In genomic region chr2:3487432-3487831, GRCh38 we compare ENCODE assay signal across 21 cellular contexts. TPM values are rescaled to one million over a fixed set of nuclear protein-coding genes. Genes with fewer than 3 reads are reported as not detected.
DNase-seq lines count a peak whose midpoint lies in the region; ATAC-seq and TF ChIP-seq lines count a peak whose summit lies in the region.
"Had no signal": no experiment of that assay in that cellular context is flagged by ENCODE, and none has a peak within 500 bp of the region (broad histone marks: within the 10 kb centered on the region; RNA-seq: fewer than 3 reads in every experiment).

No MANE protein-coding gene starts in this region.

- H3K4me1 ChIP-seq in BLaER1 treated with 17β-estradiol and CSF1 and Interleukin-3, amounts not matched to agents 10 nM and 100 nM: peaks cover 18 to 63% (median 55%) of the 10 kb centered on the region in 10 experiments
- H3K4me1 ChIP-seq in left ventricle myocardium inferior (peaks cover 11% of the 10 kb centered on the region), psoas muscle (peaks cover 9% of the 10 kb centered on the region)
- H3K4me1 ChIP-seq: foreskin keratinocyte, uterus had no signal

- H3K36me3 ChIP-seq in BLaER1 treated with 17β-estradiol and CSF1 and Interleukin-3, amounts not matched to agents 10 nM and 100 nM: peaks cover 0 to 9% (median 5%) of the 10 kb centered on the region in 11 experiments; a peak in 6 of 22 replicates
- H3K36me3 ChIP-seq in left ventricle myocardium inferior: no peaks in the 10 kb centered on the region
- peaks cover 0 to 12% of the 10 kb centered on the region in 2 donors for H3K36me3 ChIP-seq in psoas muscle (ENCODE audit: insufficient read depth in 1 of 2, low read depth in 1 of 2)
- H3K36me3 ChIP-seq: uterus had no signal

- no peaks in the 10 kb centered on the region for H3K27me3 ChIP-seq in BLaER1 treated with 17β-estradiol and CSF1 and Interleukin-3, amounts not matched to agents 10 nM and 100 nM
- H3K27me3 ChIP-seq in left ventricle myocardium inferior (ENCODE audit: low read depth): no peaks in the 10 kb centered on the region
- no peaks in the 10 kb centered on the region for H3K27me3 ChIP-seq in psoas muscle (ENCODE audit: insufficient read depth in 3 of 3, low read length in 2 of 3)
- H3K27me3 ChIP-seq: foreskin keratinocyte, hepatocyte, uterus had no signal

- H3K9ac ChIP-seq in BLaER1 treated with 17β-estradiol and CSF1 and Interleukin-3, amounts not matched to agents 10 nM and 100 nM: no peak overlapping the region

- H3K27ac ChIP-seq in BLaER1 treated with 17β-estradiol and CSF1 and Interleukin-3, amounts not matched to agents 10 nM and 100 nM: no peak overlapping the region
- peak overlapping the region; percentile 32 for H3K27ac ChIP-seq in RWPE1
- H3K27ac ChIP-seq in left ventricle myocardium inferior (replicated peaks): peak overlapping the region; percentile 46
- no peak overlapping the region for H3K27ac ChIP-seq in psoas muscle
- H3K27ac ChIP-seq: C4-2B, foreskin keratinocyte, hepatocyte, uterus had no signal

- intact Hi-C loops in left ventricle myocardium inferior (cut with micrococcal nuclease): no loop called here
- intact Hi-C loops in psoas muscle (cut with DNase I): no loop called here

- no peak overlapping the region for H3K4me3 ChIP-seq in BLaER1 treated with 17β-estradiol and CSF1 and Interleukin-3, amounts not matched to agents 10 nM and 100 nM
- H3K4me3 ChIP-seq in left ventricle myocardium inferior (no peak overlapping the region), psoas muscle (no peak overlapping the region)
- H3K4me3 ChIP-seq: hepatocyte, uterus had no signal

- POLR2A ChIA-PET in RWPE1 (lab: Yijun Ruan, JAX; ENCODE audit: low non-redundant PET): no interaction called here

- H3K9me3 ChIP-seq in BLaER1 treated with 17β-estradiol and CSF1 and Interleukin-3, amounts not matched to agents 10 nM and 100 nM (replicated peaks in 1 of 11): peaks cover 0 to 12% (median 0%) of the 10 kb centered on the region in 11 experiments; a peak in 6 of 22 replicates
- H3K9me3 ChIP-seq in left ventricle myocardium inferior (replicated peaks) (peaks cover 6% of the 10 kb centered on the region), psoas muscle (no peaks in the 10 kb centered on the region)
- H3K9me3 ChIP-seq: uterus had no signal

- 20 to 26% (median 21%) methylated on average over 10 of the region's 10 CpGs for WGBS in psoas muscle, 3 donors

- peak overlapping the region in 10 of 11 experiments; percentile 14 to 87 (median 69); a peak in 18 of 22 replicates for H3K4me2 ChIP-seq in BLaER1 treated with 17β-estradiol and CSF1 and Interleukin-3, amounts not matched to agents 10 nM and 100 nM
- H3K4me2 ChIP-seq: hepatocyte had no signal

- peaks cover 0 to 52% (median under 1%) of the 10 kb centered on the region in 11 experiments; a peak in 9 of 22 replicates for H4K20me1 ChIP-seq in BLaER1 treated with 17β-estradiol and CSF1 and Interleukin-3, amounts not matched to agents 10 nM and 100 nM

- no peak for TF ChIP-seq CTCF in RWPE1 (conservative IDR thresholded peaks at IDR 0.05; ENCODE audit: low read depth)
- no peak for TF ChIP-seq CTCF in left ventricle myocardium inferior (IDR thresholded peaks at IDR 0.05; ENCODE audit: borderline replicate concordance)
- no peak for TF ChIP-seq CTCF in psoas muscle (IDR thresholded peaks at IDR 0.05)
- no peak for TF ChIP-seq CTCF in GM10266 (IDR thresholded peaks at IDR 0.05; ENCODE audit: control insufficient read depth, insufficient read depth, low read depth, missing control alignments)

- DNase-seq in RWPE1 (ENCODE audit: low spot score) (no peak), left ventricle myocardium inferior (no peak), psoas muscle (peak in 1 of 2 donors; percentile 52), GM10266 (ENCODE audit: extremely low spot score) (no peak), NCI-H1048 (lab: John Stamatoyannopoulos, UW) (no peak), kidney tubule cell (ENCODE audit: low spot score) (no peak)
- DNase-seq: ACHN; activated CD4-positive, alpha-beta T cell treated with anti-CD3 and anti-CD28 coated beads for 1 hour; activated naive CD4-positive, alpha-beta T cell treated with Interleukin-2 at 50 U/mL for 16 hours; activated T-cell treated with anti-CD3 and anti-CD28 coated beads, Interleukin-2, amount 50 U/mL, for 24 hours; foreskin keratinocyte; naive B cell; NCI-H1417; NCI-H524; occipital lobe; SW 1271 had no signal

- CTCF ChIA-PET in RWPE1 (lab: Yijun Ruan, JAX): interaction anchor here (0.6 kb wide), 1 partner anchor 376 kb away, joined by 4 read pairs; no protein-coding TSS in a partner anchor

- peak in 3 of 4 donors; percentile 26 to 43 (median 31) for ATAC-seq in psoas muscle
- no peak for ATAC-seq in HG02885 (IDR thresholded peaks at IDR 0.05; ENCODE audit: poor library complexity, unreplicated experiment)
- ATAC-seq: foreskin keratinocyte had no signal

RNA-seq across cellular contexts. Expression of gene ADI1, which starts 31.9 kb away (rescaled TPM):
- total RNA-seq in left ventricle myocardium inferior (195 TPM), psoas muscle (100 to 1,000 TPM in 2 of 4 donors, 10 to 100 TPM in 2; 42.5 to 137 (median 76.1) TPM)
- polyA plus RNA-seq in psoas muscle: 10 to 100 TPM; 42.7 to 95.0 (median 43.7) TPM

Comparison
In these comparisons a context has a peak if more than half of its experiments do, and no peak if none do; other contexts are left out.
1. H3K27ac ChIP-seq: peak in RWPE1 (single experiment) and left ventricle myocardium inferior (single experiment); none in BLaER1 treated with 17β-estradiol and CSF1 and Interleukin-3, amounts not matched to agents 10 nM and 100 nM (0 of 11) and psoas muscle (single experiment).